In genomic region chr3:125166581-125166980, GRCh38 we compare ENCODE assay signal across 16 cellular contexts.
"Had no signal": no experiment of that assay in that cellular context is flagged by ENCODE, and none has a peak within 500 bp of the region (broad histone marks: within the 10 kb centered on the region; RNA-seq: fewer than 3 reads in every experiment).

No MANE protein-coding gene starts in this region.

- H3K4me3 ChIP-seq: hepatocyte, right atrium auricular region, smooth muscle cell, thyroid gland had no signal

- ATAC-seq: esophagus mucosa had no signal

- H3K27me3 ChIP-seq: brain microvascular endothelial cell, hepatocyte, right atrium auricular region, thyroid gland had no signal

- H3K36me3 ChIP-seq: brain microvascular endothelial cell, right atrium auricular region, thyroid gland had no signal

- H3K9me3 ChIP-seq: right atrium auricular region, thyroid gland had no signal

- FAIRE-seq: TTC549, urothelium cell line had no signal

- DNase-seq: activated CD4-positive, alpha-beta T cell treated with anti-CD3 and anti-CD28 coated beads, Interleukin-2, amount 10 ng/mL, durations not matched to agents 7 days and 5 days; activated CD4-positive, CD25-positive, alpha-beta regulatory T cell; activated CD8-positive, alpha-beta memory T cell treated with anti-CD3 and anti-CD28 coated beads for 24 hours; activated T-cell treated with anti-CD3 and anti-CD28 coated beads for 4 hours; amygdala; brain microvascular endothelial cell; cerebellar nuclear complex; kidney glomerular epithelial cell; midbrain; thyroid gland had no signal

- H3K4me2 ChIP-seq: hepatocyte, smooth muscle cell had no signal

- H3K27ac ChIP-seq: brain microvascular endothelial cell, hepatocyte, right atrium auricular region, thyroid gland had no signal

- H3K79me2 ChIP-seq: hepatocyte had no signal

- H2AFZ ChIP-seq: hepatocyte had no signal
